ENCODE assay signal across 11 cellular contexts in genomic region chr15:43519207-43519606, GRCh38. TPM values are rescaled to one million over a fixed set of nuclear protein-coding genes. Genes with fewer than 3 reads are reported as not detected.
DNase-seq lines count a peak whose midpoint lies in the region; ATAC-seq and FAIRE-seq lines count a peak whose summit lies in the region.
"Had no signal": no experiment of that assay in that cellular context is flagged by ENCODE, and none has a peak within 500 bp of the region (broad histone marks: within the 10 kb centered on the region; RNA-seq: fewer than 3 reads in every experiment).

No MANE protein-coding gene starts in this region.

- peak overlapping the region; percentile 8 for H3K4me3 Mint-ChIP-seq in activated T-cell treated with anti-CD3 and anti-CD28 coated beads, Interleukin-2, amount 50 U/mL, for 4 hours
- no peak overlapping the region for H3K4me3 Mint-ChIP-seq in activated CD4-positive, alpha-beta T cell treated with anti-CD3 and anti-CD28 coated beads, Interleukin-2, amount 10 ng/mL, durations not matched to agents 24 days and 14 days

- no peak for ATAC-seq in activated T-cell treated with anti-CD3 and anti-CD28 coated beads, Interleukin-2, amount 50 U/mL, for 4 hours

- peaks cover 20% of the 10 kb centered on the region for H3K4me1 Mint-ChIP-seq in activated T-cell treated with anti-CD3 and anti-CD28 coated beads, Interleukin-2, amount 50 U/mL, for 4 hours (ENCODE audit: low read depth)
- peaks cover 40% of the 10 kb centered on the region for H3K4me1 Mint-ChIP-seq in activated CD4-positive, alpha-beta T cell treated with anti-CD3 and anti-CD28 coated beads, Interleukin-2, amount 10 ng/mL, durations not matched to agents 24 days and 14 days

- no peak for DNase-seq in activated T-cell treated with anti-CD3 and anti-CD28 coated beads, Interleukin-2, amount 50 U/mL, for 4 hours
- no peak for DNase-seq in activated T-cell treated with anti-CD3 and anti-CD28 coated beads, Interleukin-2, amount 50 U/mL, for 1 hour
- DNase-seq in mesenteric fat pad (ENCODE audit: low spot score) (peak; percentile 59), NCI-H2029 treated with DMSO at 0.1 percent for 48 hours (lab: John Stamatoyannopoulos, UW) (no peak), urothelium cell line (ENCODE audit: low spot score) (no peak)
- no peak for DNase-seq in activated CD4-positive, alpha-beta T cell treated with anti-CD3 and anti-CD28 coated beads, Interleukin-2, amount 10 ng/mL, durations not matched to agents 24 days and 14 days
- DNase-seq: aorta, psoas muscle had no signal

- H3K36me3 Mint-ChIP-seq in activated T-cell treated with anti-CD3 and anti-CD28 coated beads, Interleukin-2, amount 50 U/mL, for 4 hours (ENCODE audit: insufficient read depth), result no peaks in the 10 kb centered on the region
- H3K36me3 Mint-ChIP-seq in activated CD4-positive, alpha-beta T cell treated with anti-CD3 and anti-CD28 coated beads, Interleukin-2, amount 10 ng/mL, durations not matched to agents 24 days and 14 days (ENCODE audit: low read depth), result peaks cover 9% of the 10 kb centered on the region

- no peaks in the 10 kb centered on the region for H3K9me3 Mint-ChIP-seq in activated T-cell treated with anti-CD3 and anti-CD28 coated beads, Interleukin-2, amount 50 U/mL, for 4 hours
- no peaks in the 10 kb centered on the region for H3K9me3 Mint-ChIP-seq in activated CD4-positive, alpha-beta T cell treated with anti-CD3 and anti-CD28 coated beads, Interleukin-2, amount 10 ng/mL, durations not matched to agents 24 days and 14 days
- H3K9me3 Mint-ChIP-seq: T-helper 1 cell treated with Interleukin-12 subunit alpha and Interleukin-12 subunit beta and Interleukin-4 antibody, amounts not matched to agents 30 μg/mL and 1 μg/mL, for 36 hours had no signal

- FAIRE-seq in urothelium cell line (lab: Jason Lieb, UNC), result no peak

- H3K27ac ChIP-seq in angular gyrus (ENCODE audit: low read depth, low read length), result peak overlapping the region; percentile 98
- peak overlapping the region; percentile 96 for H3K27ac ChIP-seq in temporal lobe (ENCODE audit: low read depth, low read length)
- H3K27ac ChIP-seq: psoas muscle had no signal

- no peak overlapping the region for H3K27ac Mint-ChIP-seq in activated CD4-positive, alpha-beta T cell treated with anti-CD3 and anti-CD28 coated beads, Interleukin-2, amount 10 ng/mL, durations not matched to agents 24 days and 14 days
- H3K27ac Mint-ChIP-seq: T-helper 1 cell treated with Interleukin-12 subunit alpha and Interleukin-12 subunit beta and Interleukin-4 antibody, amounts not matched to agents 30 μg/mL and 1 μg/mL, for 36 hours had no signal

- intact Hi-C loops in activated CD4-positive, alpha-beta T cell treated with anti-CD3 and anti-CD28 coated beads, Interleukin-2, amount 10 ng/mL, durations not matched to agents 24 days and 14 days (cut with micrococcal nuclease), result no loop called here

- peaks cover 28% of the 10 kb centered on the region for H3K27me3 Mint-ChIP-seq in activated T-cell treated with anti-CD3 and anti-CD28 coated beads, Interleukin-2, amount 50 U/mL, for 4 hours (ENCODE audit: low read depth)
- H3K27me3 Mint-ChIP-seq in activated CD4-positive, alpha-beta T cell treated with anti-CD3 and anti-CD28 coated beads, Interleukin-2, amount 10 ng/mL, durations not matched to agents 24 days and 14 days, result peaks cover 15% of the 10 kb centered on the region

RNA-seq across cellular contexts. Expression of gene MAP1A, which starts 1.8 kb away (rescaled TPM):
- total RNA-seq in activated T-cell treated with anti-CD3 and anti-CD28 coated beads, Interleukin-2, amount 50 U/mL, for 4 hours, result 1 to 10 TPM; 1.1 to 1.2 (median 1.2) TPM
- total RNA-seq in mesenteric fat pad (13.8 TPM), temporal lobe (35.2 TPM)
- total RNA-seq in activated CD4-positive, alpha-beta T cell treated with anti-CD3 and anti-CD28 coated beads, Interleukin-2, amount 10 ng/mL, durations not matched to agents 24 days and 14 days, result 2.0 and 2.1 TPM in 2 replicates

RNA-seq across cellular contexts. Expression of gene TP53BP1, which starts 26.3 kb away (rescaled TPM):
- total RNA-seq in activated T-cell treated with anti-CD3 and anti-CD28 coated beads, Interleukin-2, amount 50 U/mL, for 4 hours, result 10 to 100 TPM; 30.5 to 36.1 (median 35.3) TPM
- total RNA-seq in mesenteric fat pad (44.8 TPM), temporal lobe (116 TPM)
- 38.7 and 40.0 TPM in 2 replicates for total RNA-seq in activated CD4-positive, alpha-beta T cell treated with anti-CD3 and anti-CD28 coated beads, Interleukin-2, amount 10 ng/mL, durations not matched to agents 24 days and 14 days
